In genomic region chr15:60381148-60381788, GRCh38 we compare ENCODE assay signal across 14 cellular contexts. TPM values are rescaled to one million over a fixed set of nuclear protein-coding genes. Genes with fewer than 3 reads are reported as not detected.
DNase-seq lines count a peak whose midpoint lies in the region; ATAC-seq and TF ChIP-seq lines count a peak whose summit lies in the region.
"Had no signal": no experiment of that assay in that cellular context is flagged by ENCODE, and none has a peak within 500 bp of the region (broad histone marks: within the 10 kb centered on the region; RNA-seq: fewer than 3 reads in every experiment).

No MANE protein-coding gene starts in this region.

- peak; percentile 81 for DNase-seq in ELR (ENCODE audit: low read depth)
- no peak for DNase-seq in SK-N-MC (ENCODE audit: low read depth, low spot score)
- DNase-seq in fibroblast of peridontal ligament (ENCODE audit: extremely low read depth), result peak; percentile 53
- no peak for DNase-seq in gastrocnemius medialis
- no peak for DNase-seq in NCI-H2107 (lab: John Stamatoyannopoulos, UW)
- DNase-seq in activated CD4-positive, CD25-positive, alpha-beta regulatory T cell treated with anti-CD3 and anti-CD28 coated beads, Interleukin-2, amount 50 U/mL, for 72 hours, result no peak
- no peak for DNase-seq in KG1 (lab: John Stamatoyannopoulos, UW)
- DNase-seq: GDM1, GOT3, mucosa of descending colon, NCI-H345 had no signal

- peaks cover 59 to 95% of the 10 kb centered on the region in 2 donors for H3K4me1 ChIP-seq in gastrocnemius medialis

- peaks cover 87% of the 10 kb centered on the region for H3K36me3 ChIP-seq in SK-N-MC (ENCODE audit: insufficient read depth, low read length)
- peaks cover 0 to 71% of the 10 kb centered on the region in 2 donors for H3K36me3 ChIP-seq in gastrocnemius medialis

- H3K27ac ChIP-seq in SK-N-MC (peak overlapping the region; percentile 98), gastrocnemius medialis (peak overlapping the region in 3 of 4 donors; percentile 35 to 89 (median 89))
- H3K27ac ChIP-seq: HL-60 had no signal

- intact Hi-C loops in gastrocnemius medialis (cut with DNase I; ENCODE audit: low total_unique reads), result no loop called here

- no peak for TF ChIP-seq POLR2A in gastrocnemius medialis (IDR thresholded peaks at IDR 0.05)

- in situ Hi-C loops in gastrocnemius medialis (cut with MboI; ENCODE audit: low sequenced_read_pairs in 4 of 4), result no loop called here

- no peak overlapping the region for H3K9ac ChIP-seq in SK-N-MC (ENCODE audit: insufficient read length)

- no peak for TF ChIP-seq CTCF in gastrocnemius medialis (IDR thresholded peaks at IDR 0.05 in 4 of 5, conservative IDR thresholded peaks at IDR 0.05 in 1 of 5)

- H3K4me3 ChIP-seq in SK-N-MC, result no peak overlapping the region
- no peak overlapping the region for H3K4me3 ChIP-seq in gastrocnemius medialis
- H3K4me3 ChIP-seq: coronary artery, mucosa of descending colon had no signal

- H3K9me3 ChIP-seq in SK-N-MC (ENCODE audit: low read depth, low read length) (no peaks in the 10 kb centered on the region), gastrocnemius medialis (no peaks in the 10 kb centered on the region)
- H3K9me3 ChIP-seq: mucosa of descending colon had no signal

- no peak for ATAC-seq in gastrocnemius medialis
- ATAC-seq in HG03135 (IDR thresholded peaks at IDR 0.05; ENCODE audit: unreplicated experiment), result no peak
- ATAC-seq: mucosa of descending colon had no signal

- no peaks in the 10 kb centered on the region for H3K27me3 ChIP-seq in gastrocnemius medialis

RNA-seq across cellular contexts. Expression of gene ANXA2, which starts 16.5 kb away (rescaled TPM):
- 100 to 1,000 TPM; 266 to 386 (median 323) TPM for total RNA-seq in gastrocnemius medialis

Comparison
In these comparisons a context has a peak if more than half of its experiments do, and no peak if none do; other contexts are left out.
1. DNase-seq: peak in ELR (single experiment) and fibroblast of peridontal ligament (single experiment); none in SK-N-MC (single experiment), gastrocnemius medialis (0 of 2), NCI-H2107 (single experiment), activated CD4-positive, CD25-positive, alpha-beta regulatory T cell treated with anti-CD3 and anti-CD28 coated beads, Interleukin-2, amount 50 U/mL, for 72 hours (single experiment) and KG1 (single experiment).